In the genomic region with DNA sequence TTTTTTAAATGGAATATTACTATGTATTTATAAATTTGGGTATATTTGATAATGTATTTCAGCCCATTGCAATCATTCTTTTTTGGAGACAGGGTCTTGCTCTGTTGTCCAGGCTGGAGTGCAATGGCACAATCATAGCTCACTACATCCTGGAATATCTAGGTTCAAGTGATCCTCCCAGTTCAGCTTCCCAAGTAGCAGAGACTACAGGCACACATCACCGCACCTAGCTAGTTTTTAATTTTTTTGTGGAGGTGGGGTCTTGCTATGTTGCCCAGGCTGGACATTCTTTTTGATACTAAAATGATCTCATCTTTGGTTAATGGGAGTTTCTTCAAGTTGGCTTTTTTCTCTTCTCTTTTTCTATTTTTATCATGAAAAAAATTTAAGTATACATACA, we compare ENCODE assay signal across 35 cellular contexts.
"Had no signal": no experiment of that assay in that cellular context is flagged by ENCODE, and none has a peak within 500 bp of the region (broad histone marks: within the 10 kb centered on the region; RNA-seq: fewer than 3 reads in every experiment).

No MANE protein-coding gene starts in this region.

- H3K27ac ChIP-seq: adrenal gland, body of pancreas, brain microvascular endothelial cell, breast epithelium, VCaP had no signal

- H3K4me3 Mint-ChIP-seq: activated CD4-positive, alpha-beta memory T cell treated with anti-CD3 and anti-CD28 coated beads, Interleukin-2, amount 10 ng/mL, durations not matched to agents 7 days and 5 days; activated CD4-positive, alpha-beta T cell treated with anti-CD3 and anti-CD28 coated beads for 36 hours; activated CD4-positive, alpha-beta T cell treated with anti-CD3 and anti-CD28 coated beads, Interleukin-2, amount 10 ng/mL, durations not matched to agents 7 days and 5 days; activated naive CD4-positive, alpha-beta T cell treated with anti-CD3 and anti-CD28 coated beads for 36 hours; activated naive CD8-positive, alpha-beta T cell treated with anti-CD3 and anti-CD28 coated beads for 36 hours; activated T-cell treated with anti-CD3 and anti-CD28 coated beads, Interleukin-2, amount 50 U/mL, for 4 hours; activated T-cell treated with anti-CD3 and anti-CD28 coated beads, Interleukin-2, amount 50 U/mL, for 72 hours; activated T-helper 1 cell treated with anti-CD3 and anti-CD28 coated beads, Interleukin-12 subunit alpha, Interleukin-12 subunit beta, Interleukin-2, Interleukin-4 antibody, amounts not matched to agents 30 ng/mL and 10 ng/mL and 1 ng/mL, durations not matched to agents 14 hours and 24 hours and 36 hours; activated T-helper 17 cell treated with anti-CD3 and anti-CD28 coated beads, Interleukin-2, amount 50 U/mL, for 72 hours; T-helper 17 cell had no signal

- ATAC-seq: activated CD4-positive, alpha-beta T cell treated with anti-CD3 and anti-CD28 coated beads for 36 hours; activated CD4-positive, CD25-positive, alpha-beta regulatory T cell treated with anti-CD3 and anti-CD28 coated beads, Interleukin-2, amount 50 U/mL, for 24 hours; activated naive CD4-positive, alpha-beta T cell treated with anti-CD3 and anti-CD28 coated beads, Interleukin-2, amount 50 U/mL, for 72 hours; activated T-cell treated with anti-CD3 and anti-CD28 coated beads, Interleukin-2, amount 50 U/mL, for 4 hours; activated T-cell treated with anti-CD3 and anti-CD28 coated beads, Interleukin-2, amount 50 U/mL, for 72 hours; activated T-helper 17 cell treated with anti-CD3 and anti-CD28 coated beads, Interleukin-2, amount 50 U/mL, for 72 hours; body of pancreas; T-helper 17 cell had no signal

- H3K4me3 ChIP-seq: adrenal gland, body of pancreas, breast epithelium had no signal

- H3K4me1 Mint-ChIP-seq: activated CD4-positive, alpha-beta T cell treated with anti-CD3 and anti-CD28 coated beads for 36 hours; activated CD4-positive, alpha-beta T cell treated with anti-CD3 and anti-CD28 coated beads, Interleukin-2, amount 10 ng/mL, durations not matched to agents 7 days and 5 days; activated T-helper 17 cell treated with anti-CD3 and anti-CD28 coated beads, Interleukin-2, amount 50 U/mL, for 72 hours; T-helper 17 cell had no signal

- H3K27me3 ChIP-seq: adrenal gland, body of pancreas, brain microvascular endothelial cell, breast epithelium had no signal

- H3K9me3 ChIP-seq: adrenal gland, body of pancreas, breast epithelium had no signal

- H3K36me3 ChIP-seq: adrenal gland, brain microvascular endothelial cell, breast epithelium had no signal

- DNase-seq: activated CD4-positive, alpha-beta memory T cell treated with anti-CD3 and anti-CD28 coated beads, Interleukin-2, amount 10 ng/mL, durations not matched to agents 7 days and 5 days; activated CD4-positive, alpha-beta T cell treated with anti-CD3 and anti-CD28 coated beads for 1 hour; activated CD4-positive, alpha-beta T cell treated with anti-CD3 and anti-CD28 coated beads for 36 hours; activated CD4-positive, alpha-beta T cell treated with anti-CD3 and anti-CD28 coated beads for 48 hours; activated CD4-positive, alpha-beta T cell treated with anti-CD3 and anti-CD28 coated beads, Interleukin-2, amount 10 ng/mL, durations not matched to agents 7 days and 5 days; activated CD4-positive, alpha-beta T cell treated with anti-CD3 and anti-CD28 coated beads, Interleukin-2, amount 50 U/mL, for 48 hours; activated CD4-positive, CD25-positive, alpha-beta regulatory T cell; activated CD8-positive, alpha-beta memory T cell treated with anti-CD3 and anti-CD28 coated beads, Interleukin-2, amount 50 U/mL, for 4 hours; activated effector memory CD4-positive, alpha-beta T cell treated with anti-CD3 and anti-CD28 coated beads, Interleukin-2, amount 50 U/mL, for 16 hours; activated gamma-delta T cell treated with Interleukin-2 at 50 U/mL for 16 hours; activated naive CD4-positive, alpha-beta T cell; activated naive CD4-positive, alpha-beta T cell treated with anti-CD3 and anti-CD28 coated beads for 36 hours; activated naive CD4-positive, alpha-beta T cell treated with anti-CD3 and anti-CD28 coated beads, Interleukin-2, amount 50 U/mL, for 16 hours; activated naive CD8-positive, alpha-beta T cell treated with anti-CD3 and anti-CD28 coated beads for 36 hours; activated T-cell treated with anti-CD3 and anti-CD28 coated beads for 4 hours; activated T-cell treated with anti-CD3 and anti-CD28 coated beads, Interleukin-2, amount 50 U/mL, for 1 hour; activated T-cell treated with anti-CD3 and anti-CD28 coated beads, Interleukin-2, amount 50 U/mL, for 4 hours; activated T-cell treated with anti-CD3 and anti-CD28 coated beads, Interleukin-2, amount 50 U/mL, for 72 hours; adrenal gland; amniotic stem cell; aorta; body of pancreas; brain microvascular endothelial cell; central memory CD4-positive, alpha-beta T cell; T-helper 17 cell; T-helper 9 cell had no signal

- H3K36me3 Mint-ChIP-seq: activated naive CD4-positive, alpha-beta T cell treated with anti-CD3 and anti-CD28 coated beads, Interleukin-2, amount 50 U/mL, for 72 hours; activated naive CD8-positive, alpha-beta T cell treated with anti-CD3 and anti-CD28 coated beads for 36 hours had no signal

- FAIRE-seq: astrocyte, colon, TTC549 had no signal

- H3K9me3 Mint-ChIP-seq: activated CD4-positive, alpha-beta T cell treated with anti-CD3 and anti-CD28 coated beads, Interleukin-2, amount 10 ng/mL, durations not matched to agents 7 days and 5 days; activated naive CD4-positive, alpha-beta T cell treated with anti-CD3 and anti-CD28 coated beads for 36 hours; activated naive CD8-positive, alpha-beta T cell treated with anti-CD3 and anti-CD28 coated beads for 36 hours; activated T-cell treated with anti-CD3 and anti-CD28 coated beads, Interleukin-2, amount 50 U/mL, for 4 hours; activated T-cell treated with anti-CD3 and anti-CD28 coated beads, Interleukin-2, amount 50 U/mL, for 72 hours; activated T-helper 17 cell treated with anti-CD3 and anti-CD28 coated beads, Interleukin-2, amount 50 U/mL, for 72 hours had no signal

- H3K27ac Mint-ChIP-seq: activated CD4-positive, alpha-beta memory T cell treated with anti-CD3 and anti-CD28 coated beads, Interleukin-2, amount 10 ng/mL, durations not matched to agents 7 days and 5 days; activated CD4-positive, alpha-beta T cell treated with anti-CD3 and anti-CD28 coated beads for 36 hours; activated CD4-positive, alpha-beta T cell treated with anti-CD3 and anti-CD28 coated beads, Interleukin-2, amount 10 ng/mL, durations not matched to agents 7 days and 5 days; activated naive CD4-positive, alpha-beta T cell treated with anti-CD3 and anti-CD28 coated beads for 36 hours; activated naive CD4-positive, alpha-beta T cell treated with anti-CD3 and anti-CD28 coated beads, Interleukin-2, amount 50 U/mL, for 72 hours; activated naive CD8-positive, alpha-beta T cell treated with anti-CD3 and anti-CD28 coated beads for 36 hours; activated T-cell treated with anti-CD3 and anti-CD28 coated beads, Interleukin-2, amount 50 U/mL, for 72 hours; activated T-helper 1 cell treated with anti-CD3 and anti-CD28 coated beads, Interleukin-12 subunit alpha, Interleukin-12 subunit beta, Interleukin-2, Interleukin-4 antibody, amounts not matched to agents 30 ng/mL and 10 ng/mL and 1 ng/mL, durations not matched to agents 14 hours and 24 hours and 36 hours; activated T-helper 17 cell treated with anti-CD3 and anti-CD28 coated beads, Interleukin-2, amount 50 U/mL, for 72 hours; T-helper 17 cell had no signal

- H3K4me1 ChIP-seq: adrenal gland, breast epithelium had no signal
